8 cellular contexts compared by ENCODE assay signal in genomic region chrX:119871599-119872395, GRCh38. TPM values are rescaled to one million over a fixed set of nuclear protein-coding genes. Genes with fewer than 3 reads are reported as not detected.
DNase-seq lines count a peak whose midpoint lies in the region; ATAC-seq and TF ChIP-seq lines count a peak whose summit lies in the region.

NDUFA1 (plus strand) TSS chrX:119871832; CDS start chrX:119871912, 80 bp downstream.
RNF113A (minus strand) TSS chrX:119871733; CDS start chrX:119871613, 120 bp downstream.

- TF ChIP-seq POLR2A in GM19099 (IDR thresholded peaks at IDR 0.05; ENCODE audit: extremely low read depth, insufficient read length, low read depth) = peak; percentile 79

- H3K4me3 Mint-ChIP-seq in activated CD4-positive, alpha-beta T cell treated with anti-CD3 and anti-CD28 coated beads for 36 hours = peak within 1 kb of the TSS; percentile 100
- peak within 1 kb of the TSS; percentile 86 for H3K4me3 Mint-ChIP-seq in chondrocyte (ENCODE audit: unreplicated experiment)

- H3K9me3 Mint-ChIP-seq in activated CD4-positive, alpha-beta T cell treated with anti-CD3 and anti-CD28 coated beads for 36 hours (ENCODE audit: low read depth) = no peaks in the 10 kb centered on the region
- H3K9me3 Mint-ChIP-seq in chondrocyte (ENCODE audit: low read depth) = no peaks in the 10 kb centered on the region

- CTCF ChIA-PET in activated CD4-positive, alpha-beta T cell treated with anti-CD3 and anti-CD28 coated beads for 36 hours (lab: Charles Lee) = interaction anchor here (0.6 to 2.5 kb wide), 4 partner anchors 17 to 288 kb away, joined by 3 to 13 read pairs (median 5); partner anchors contain the start of genes RPL39 and UPF3B

- POLR2A ChIA-PET in activated CD4-positive, alpha-beta T cell treated with anti-CD3 and anti-CD28 coated beads for 36 hours (lab: Charles Lee) = interaction anchor here (0.6 to 3.2 kb wide), 7 partner anchors 19 to 186 kb away, joined by 3 to 21 read pairs (median 7); partner anchors contain the start of genes RPL39 and UPF3B

- H3K36me3 Mint-ChIP-seq in activated CD4-positive, alpha-beta T cell treated with anti-CD3 and anti-CD28 coated beads for 36 hours (ENCODE audit: low read depth) = peaks cover 25% of the 10 kb centered on the region
- H3K36me3 Mint-ChIP-seq in chondrocyte (ENCODE audit: low read depth) = peaks cover 1% of the 10 kb centered on the region

- DNase-seq in AML-193 (lab: John Stamatoyannopoulos, UW) (peak; percentile 68 to 80), NCI-H510A treated with DMSO at 0.1 percent for 48 hours (lab: John Stamatoyannopoulos, UW) (peak; percentile 76), chondrocyte (ENCODE audit: low spot score) (no peak), kidney tubule cell (ENCODE audit: low spot score) (peak; percentile 90)
- DNase-seq in activated CD4-positive, alpha-beta T cell treated with anti-CD3 and anti-CD28 coated beads for 36 hours = peak; percentile 91
- DNase-seq in stimulated activated CD4-positive, alpha-beta T cell treated with anti-CD3 and anti-CD28 coated beads, Interleukin-1b, Interleukin-23, amount 100 ng/mL, for 24 hours (ENCODE audit: low read depth in 4 of 4, low spot score in 1 of 4) = peak; percentile 51 to 74 (median 60)

- ATAC-seq in HG03378 (IDR thresholded peaks at IDR 0.05; ENCODE audit: unreplicated experiment) = peak; percentile 89
- peak; percentile 93 for ATAC-seq in activated CD4-positive, alpha-beta T cell treated with anti-CD3 and anti-CD28 coated beads for 36 hours

- peaks cover 14% of the 10 kb centered on the region for H3K4me1 Mint-ChIP-seq in activated CD4-positive, alpha-beta T cell treated with anti-CD3 and anti-CD28 coated beads for 36 hours
- H3K4me1 Mint-ChIP-seq in chondrocyte (ENCODE audit: low read depth) = peaks cover 18% of the 10 kb centered on the region

- intact Hi-C loops in activated CD4-positive, alpha-beta T cell treated with anti-CD3 and anti-CD28 coated beads for 36 hours (cut with DNase I, micrococcal nuclease) = loop anchor here (1.0 to 10.0 kb wide), 12 partner anchors 18 to 690 kb away; partner anchors contain the start of genes NKRF (in 2 of the 2), RPL39 (in 2 of the 2), SOWAHD (in 2 of the 2) and NKAP (in 1 of the 2)

- H3K27ac Mint-ChIP-seq in activated CD4-positive, alpha-beta T cell treated with anti-CD3 and anti-CD28 coated beads for 36 hours = peak within 1 kb of the TSS; percentile 99
- H3K27ac Mint-ChIP-seq in chondrocyte (ENCODE audit: unreplicated experiment) = peak within 1 kb of the TSS; percentile 96

- TF ChIP-seq CTCF in chondrocyte (IDR thresholded peaks at IDR 0.05) = no peak

- H3K27me3 Mint-ChIP-seq in activated CD4-positive, alpha-beta T cell treated with anti-CD3 and anti-CD28 coated beads for 36 hours = no peaks in the 10 kb centered on the region
- no peaks in the 10 kb centered on the region for H3K27me3 Mint-ChIP-seq in chondrocyte (ENCODE audit: low read depth)

RNA-seq across cellular contexts. Expression of gene NDUFA1, which starts in this region (rescaled TPM):
- 100 to 1,000 TPM in 1 of 2 experiments, 10 to 100 TPM in 1; 37.6 to 101 TPM for total RNA-seq in activated CD4-positive, alpha-beta T cell treated with anti-CD3 and anti-CD28 coated beads for 36 hours
- 76.8 to 86.5 TPM (median 77.5 TPM) in 3 replicates for total RNA-seq in chondrocyte

RNA-seq across cellular contexts. Expression of gene RNF113A, which starts in this region (rescaled TPM):
- 10 to 100 TPM; 26.9 to 29.9 TPM for total RNA-seq in activated CD4-positive, alpha-beta T cell treated with anti-CD3 and anti-CD28 coated beads for 36 hours
- total RNA-seq in chondrocyte = 12.7 to 17.4 TPM (median 14.8 TPM) in 3 replicates
